Comparison of ENCODE assay signal across 1 cellular context in genomic region chr11:47750725-47751124, GRCh38.
TF ChIP-seq lines count a peak whose summit lies in the region.

No MANE protein-coding gene starts in this region.

TF ChIP-seq in HEK293, 187 proteins besides CTCF, POLR2A, EP300 and RAD21 (continued from another document):
- TF ChIP-seq, protein P1, sequence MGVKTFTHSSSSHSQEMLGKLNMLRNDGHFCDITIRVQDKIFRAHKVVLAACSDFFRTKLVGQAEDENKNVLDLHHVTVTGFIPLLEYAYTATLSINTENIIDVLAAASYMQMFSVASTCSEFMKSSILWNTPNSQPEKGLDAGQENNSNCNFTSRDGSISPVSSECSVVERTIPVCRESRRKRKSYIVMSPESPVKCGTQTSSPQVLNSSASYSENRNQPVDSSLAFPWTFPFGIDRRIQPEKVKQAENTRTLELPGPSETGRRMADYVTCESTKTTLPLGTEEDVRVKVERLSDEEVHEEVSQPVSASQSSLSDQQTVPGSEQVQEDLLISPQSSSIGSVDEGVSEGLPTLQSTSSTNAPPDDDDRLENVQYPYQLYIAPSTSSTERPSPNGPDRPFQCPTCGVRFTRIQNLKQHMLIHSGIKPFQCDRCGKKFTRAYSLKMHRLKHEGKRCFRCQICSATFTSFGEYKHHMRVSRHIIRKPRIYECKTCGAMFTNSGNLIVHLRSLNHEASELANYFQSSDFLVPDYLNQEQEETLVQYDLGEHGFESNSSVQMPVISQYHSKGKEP (tag by site-specific recombination; IDR thresholded peaks at IDR 0.05): no peak
- TF ChIP-seq ZNF37A (tag by site-specific recombination; IDR thresholded peaks at IDR 0.05) (no peak), BCL11B (tag by site-specific recombination; IDR thresholded peaks at IDR 0.05; ENCODE audit: low read depth) (no peak)
